ENCODE assay signal across 18 cellular contexts in genomic region chr7:95517870-95518269, GRCh38.
A peak's percentile ranks its signal among the peaks of the same experiment; 100 is the strongest.
DNase-seq lines count a peak whose midpoint lies in the region; ATAC-seq lines count a peak whose summit lies in the region.
"Had no signal": no experiment of that assay in that cellular context is flagged by ENCODE, and none has a peak within 500 bp of the region (broad histone marks: within the 10 kb centered on the region; RNA-seq: fewer than 3 reads in every experiment).

No MANE protein-coding gene starts in this region.

- DNase-seq in NCI-H1694 (lab: John Stamatoyannopoulos, UW) (no peak), NCI-H2081 treated with DMSO at 0.1 percent for 48 hours (lab: John Stamatoyannopoulos, UW) (no peak)
- no peak for DNase-seq in activated CD8-positive, alpha-beta memory T cell treated with anti-CD3 and anti-CD28 coated beads for 24 hours
- DNase-seq: effector CD4-positive, alpha-beta T cell; hippocampal formation; NCI-H1105; NCI-H2171; NCI-H82; nephron progenitor cell; small intestine; stimulated activated CD4-positive, alpha-beta T cell treated with anti-CD3 and anti-CD28 coated beads, Interleukin-4, amount 100 ng/mL, for 4 hours; testis had no signal

- ATAC-seq in GM18870 (IDR thresholded peaks at IDR 0.05; ENCODE audit: unreplicated experiment) (peak; percentile 47), GM21423 (IDR thresholded peaks at IDR 0.05; ENCODE audit: unreplicated experiment) (peak; percentile 46), HG02938 (IDR thresholded peaks at IDR 0.05; ENCODE audit: unreplicated experiment) (peak; percentile 51), HG03558 (IDR thresholded peaks at IDR 0.05; ENCODE audit: extremely low read depth, unreplicated experiment) (peak; percentile 27), GM19324 (IDR thresholded peaks at IDR 0.05; ENCODE audit: low FRiP score, unreplicated experiment) (no peak)
- ATAC-seq: K562 had no signal
